Comparison of ENCODE assay signal across 8 cellular contexts in the genomic region with DNA sequence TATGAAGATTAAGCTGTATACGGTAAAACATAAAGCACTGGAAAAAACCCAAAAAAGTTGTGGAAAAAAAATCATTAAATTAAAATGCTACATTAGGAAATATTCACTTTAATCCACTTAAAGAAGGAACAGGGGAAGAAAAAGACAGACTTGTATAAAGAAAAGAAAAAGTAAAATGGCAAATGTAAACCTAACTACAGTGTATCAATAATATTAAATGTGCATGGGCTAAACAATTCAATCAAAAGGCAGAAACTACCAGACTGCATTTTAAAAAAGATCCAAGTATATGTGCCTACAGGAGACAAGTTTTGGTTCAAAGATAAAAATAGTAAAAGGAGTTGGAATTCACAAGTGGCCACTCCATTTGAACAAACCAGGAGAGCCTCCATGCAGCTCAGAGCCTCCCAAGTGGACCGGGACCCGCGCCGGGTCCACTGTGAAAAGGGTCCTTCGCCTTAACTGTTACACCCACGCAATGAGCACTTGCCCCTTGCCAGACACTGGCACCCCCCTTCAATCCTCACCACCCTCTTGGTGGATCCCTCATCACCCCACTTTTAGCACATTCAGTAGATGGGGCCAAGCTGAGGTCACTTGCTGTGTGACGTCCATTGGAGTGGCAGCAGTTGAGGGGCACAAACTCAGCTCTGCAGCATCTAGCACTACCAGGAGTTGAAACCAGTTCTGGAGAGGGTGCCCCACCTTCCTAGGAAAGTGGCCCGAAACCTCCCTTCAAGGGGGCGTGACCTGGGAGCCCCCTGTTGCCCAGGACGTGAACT. TPM values are rescaled to one million over a fixed set of nuclear protein-coding genes. Genes with fewer than 3 reads are reported as not detected.
DNase-seq lines count a peak whose midpoint lies in the region; ATAC-seq and TF ChIP-seq lines count a peak whose summit lies in the region.

No MANE protein-coding gene starts in this region.

- TF ChIP-seq CTCF in esophagus muscularis mucosa (IDR thresholded peaks at IDR 0.05) (no peak), prostate gland (IDR thresholded peaks at IDR 0.05) (no peak)

- WGBS in esophagus muscularis mucosa: 53% methylated on average over 8 of the region's 11 CpGs
- 38% methylated on average over 11 of the region's 11 CpGs for WGBS in prostate gland

- H3K36me3 ChIP-seq in SJCRH30: peaks cover 25% of the 10 kb centered on the region; the same call in 1 of the 2 replicates
- peaks cover 0 to 8% (median 0%) of the 10 kb centered on the region in 4 donors for H3K36me3 ChIP-seq in esophagus muscularis mucosa
- no peaks in the 10 kb centered on the region for H3K36me3 ChIP-seq in prostate gland

- TF ChIP-seq POLR2A in esophagus muscularis mucosa (IDR thresholded peaks at IDR 0.05; ENCODE audit: low read depth) (no peak), prostate gland (IDR thresholded peaks at IDR 0.05) (no peak)

- peak overlapping the region; percentile 89 for H3K4me3 Mint-ChIP-seq in activated CD8-positive, alpha-beta memory T cell treated with anti-CD3 and anti-CD28 coated beads, Interleukin-2, amount 10 ng/mL, durations not matched to agents 7 days and 5 days

- H3K27me3 Mint-ChIP-seq in activated CD8-positive, alpha-beta memory T cell treated with anti-CD3 and anti-CD28 coated beads, Interleukin-2, amount 10 ng/mL, durations not matched to agents 7 days and 5 days: no peaks in the 10 kb centered on the region

- CTCF ChIA-PET in activated CD8-positive, alpha-beta memory T cell treated with anti-CD3 and anti-CD28 coated beads, Interleukin-2, amount 10 ng/mL, durations not matched to agents 7 days and 5 days (lab: Charles Lee): interaction anchor here (0.8 to 3.1 kb wide), 6 partner anchors 9 to 42 kb away, joined by 3 to 20 read pairs (median 4); partner anchors contain the start of genes CEP104 and DFFB

- H3K4me1 ChIP-seq in SJCRH30 (peaks cover 20% of the 10 kb centered on the region), esophagus muscularis mucosa (peaks cover 7 to 45% (median 39%) of the 10 kb centered on the region in 4 donors), prostate gland (replicated peaks) (no peaks in the 10 kb centered on the region)

- no peaks in the 10 kb centered on the region for H3K9me3 Mint-ChIP-seq in activated CD8-positive, alpha-beta memory T cell treated with anti-CD3 and anti-CD28 coated beads, Interleukin-2, amount 10 ng/mL, durations not matched to agents 7 days and 5 days (ENCODE audit: low read depth)

- H3K36me3 Mint-ChIP-seq in activated CD8-positive, alpha-beta memory T cell treated with anti-CD3 and anti-CD28 coated beads, Interleukin-2, amount 10 ng/mL, durations not matched to agents 7 days and 5 days: peaks cover 18% of the 10 kb centered on the region

- H3K4me3 ChIP-seq in SJCRH30 (peak overlapping the region; percentile 79), esophagus muscularis mucosa (peak overlapping the region; percentile 76 to 88 (median 86)), prostate gland (peak overlapping the region; percentile 85 to 92)

- H3K27ac ChIP-seq in SJCRH30 (peak overlapping the region; percentile 96), esophagus muscularis mucosa (replicated peaks in 1 of 4) (peak overlapping the region; percentile 93 to 98 (median 94)), prostate gland (peak overlapping the region; percentile 94 to 95)

- H3K4me1 Mint-ChIP-seq in activated CD8-positive, alpha-beta memory T cell treated with anti-CD3 and anti-CD28 coated beads, Interleukin-2, amount 10 ng/mL, durations not matched to agents 7 days and 5 days: peaks cover 52% of the 10 kb centered on the region

- DNase-seq in activated CD8-positive, alpha-beta memory T cell treated with anti-CD3 and anti-CD28 coated beads, Interleukin-2, amount 10 ng/mL, durations not matched to agents 7 days and 5 days: no peak
- DNase-seq in activated CD8-positive, alpha-beta memory T cell treated with anti-CD3 and anti-CD28 coated beads for 24 hours: no peak
- DNase-seq in SJCRH30 (no peak), esophagus muscularis mucosa (ENCODE audit: extremely low spot score) (no peak), prostate gland (ENCODE audit: low spot score) (no peak), NCI-H2196 treated with DMSO at 0.1 percent for 48 hours (lab: John Stamatoyannopoulos, UW; ENCODE audit: unreplicated experiment) (no peak), activated gamma-delta T cell treated with Interleukin-2 at 50 U/mL for 16 hours (no peak)

- peaks cover 8% of the 10 kb centered on the region; the same call in 1 of the 2 replicates for H3K9me3 ChIP-seq in SJCRH30 (replicated peaks)
- H3K9me3 ChIP-seq in esophagus muscularis mucosa: peaks cover 0 to 11% (median 5%) of the 10 kb centered on the region in 4 donors
- H3K9me3 ChIP-seq in prostate gland: no peaks in the 10 kb centered on the region

- peak overlapping the region; percentile 98 for H3K27ac Mint-ChIP-seq in activated CD8-positive, alpha-beta memory T cell treated with anti-CD3 and anti-CD28 coated beads, Interleukin-2, amount 10 ng/mL, durations not matched to agents 7 days and 5 days

- no peak for ATAC-seq in activated CD8-positive, alpha-beta memory T cell treated with anti-CD3 and anti-CD28 coated beads, Interleukin-2, amount 10 ng/mL, durations not matched to agents 7 days and 5 days
- no peak for ATAC-seq in HG02973 (IDR thresholded peaks at IDR 0.05; ENCODE audit: unreplicated experiment)

- TF ChIP-seq EP300 in esophagus muscularis mucosa (IDR thresholded peaks at IDR 0.05): no peak

- intact Hi-C loops in esophagus muscularis mucosa (cut with DNase I) (loop anchor here (10.0 kb wide), 1 partner anchor 104 kb away; the partner anchor contains the start of gene LRRC47), prostate gland (cut with DNase I) (no loop called here)

- no peaks in the 10 kb centered on the region for H3K27me3 ChIP-seq in SJCRH30
- H3K27me3 ChIP-seq in esophagus muscularis mucosa: no peaks in the 10 kb centered on the region
- no peaks in the 10 kb centered on the region for H3K27me3 ChIP-seq in prostate gland (replicated peaks; ENCODE audit: insufficient read depth)

RNA-seq across cellular contexts. Expression of gene C1orf174, which starts 0.9 kb away (rescaled TPM):
- 10 to 100 TPM; 30.0 to 35.8 TPM for total RNA-seq in activated CD8-positive, alpha-beta memory T cell treated with anti-CD3 and anti-CD28 coated beads, Interleukin-2, amount 10 ng/mL, durations not matched to agents 7 days and 5 days
- total RNA-seq in SJCRH30 (2014; rRNA removed; shearing (Covaris generic)): 55.0 and 59.2 TPM in 2 replicates
- total RNA-seq in esophagus muscularis mucosa: 10 to 100 TPM; 25.0 to 35.1 (median 27.6) TPM
- total RNA-seq in prostate gland: 10 to 100 TPM; 27.1 to 32.7 TPM

RNA-seq across cellular contexts. Expression of gene DFFB, which starts 41.9 kb away (rescaled TPM):
- 10 to 100 TPM; 11.5 to 13.9 TPM for total RNA-seq in activated CD8-positive, alpha-beta memory T cell treated with anti-CD3 and anti-CD28 coated beads, Interleukin-2, amount 10 ng/mL, durations not matched to agents 7 days and 5 days
- 5.6 and 6.4 TPM in 2 replicates for total RNA-seq in SJCRH30 (2014; rRNA removed; shearing (Covaris generic))
- 10 to 100 TPM in 1 of 4 donors, 1 to 10 TPM in 3; 5.0 to 13.4 (median 5.2) TPM for total RNA-seq in esophagus muscularis mucosa
- 10 to 100 TPM in 1 of 2 donors, 1 to 10 TPM in 1; 5.3 to 20.5 TPM for total RNA-seq in prostate gland

RNA-seq across cellular contexts. Expression of gene CEP104, which starts 42.2 kb away (rescaled TPM):
- 10 to 100 TPM; 45.0 to 52.2 TPM for total RNA-seq in activated CD8-positive, alpha-beta memory T cell treated with anti-CD3 and anti-CD28 coated beads, Interleukin-2, amount 10 ng/mL, durations not matched to agents 7 days and 5 days
- 30.5 and 35.1 TPM in 2 replicates for total RNA-seq in SJCRH30 (2014; rRNA removed; shearing (Covaris generic))
- 10 to 100 TPM; 42.7 to 84.2 (median 69.8) TPM for total RNA-seq in esophagus muscularis mucosa
- total RNA-seq in prostate gland: 10 to 100 TPM; 20.9 to 28.5 TPM
